Comparison of ENCODE assay signal across 1 cellular context in the genomic region with DNA sequence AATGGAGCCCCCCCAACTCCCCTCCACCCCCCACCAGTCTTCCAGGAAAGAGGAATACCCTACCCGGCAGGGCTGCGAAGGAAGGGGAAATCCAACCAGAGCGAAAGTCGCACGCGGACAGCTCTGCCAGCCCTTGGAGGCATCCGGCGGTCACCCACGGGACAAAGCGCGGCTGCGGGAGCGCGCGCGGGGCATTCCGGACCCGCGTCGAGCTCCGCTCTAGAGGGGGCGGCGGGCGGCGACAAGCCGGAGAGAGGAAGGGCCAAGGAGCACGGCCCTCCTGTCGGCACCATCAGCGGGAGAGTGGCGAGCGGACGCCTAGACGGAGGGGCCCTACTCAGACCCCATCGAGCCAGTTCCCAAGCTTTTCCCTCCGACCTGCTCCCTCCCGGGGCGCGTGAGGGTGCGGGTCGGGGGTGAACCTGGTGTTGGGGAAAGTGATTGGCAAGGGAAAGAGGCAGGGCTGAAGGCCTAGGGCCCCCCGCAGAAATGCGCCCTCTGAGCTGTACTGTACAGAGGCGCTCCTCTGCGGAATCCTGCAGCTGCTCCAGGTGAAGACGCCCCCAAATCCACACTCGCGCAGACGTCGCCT.
TF ChIP-seq lines count a peak whose summit lies in the region.

No MANE protein-coding gene starts in this region.

TF ChIP-seq in HepG2, 621 proteins besides CTCF, POLR2A, EP300 and RAD21:
- TF ChIP-seq RBM39 (IDR thresholded peaks at IDR 0.05; ENCODE audit: low read depth, low read length, poor library complexity, severe bottlenecking) (peak; percentile 29), BCLAF1 (IDR thresholded peaks at IDR 0.05) (no peak), ZNF597 (CRISPR knock-in tag; IDR thresholded peaks at IDR 0.05) (no peak), ZSCAN31 (CRISPR knock-in tag; IDR thresholded peaks at IDR 0.05; ENCODE audit: low read depth) (no peak), GABPB1 (CRISPR knock-in tag; IDR thresholded peaks at IDR 0.05) (no peak)
